In genomic region chr20:47730744-47731143, GRCh38 we compare ENCODE assay signal across 15 cellular contexts.
"Had no signal": no experiment of that assay in that cellular context is flagged by ENCODE, and none has a peak within 500 bp of the region (broad histone marks: within the 10 kb centered on the region; RNA-seq: fewer than 3 reads in every experiment).

No MANE protein-coding gene starts in this region.

- H3K27me3 ChIP-seq: upper lobe of right lung had no signal

- H3K9ac ChIP-seq: parathyroid adenoma had no signal

- H3K4me1 ChIP-seq: parathyroid adenoma had no signal

- DNase-seq: activated naive CD4-positive, alpha-beta T cell treated with anti-CD3 and anti-CD28 coated beads for 36 hours; activated naive CD8-positive, alpha-beta T cell treated with anti-CD3 and anti-CD28 coated beads, Interleukin-2, amount 50 U/mL, for 24 hours; aorta; cerebellar nuclear complex; effector memory CD4-positive, alpha-beta T cell; foreskin melanocyte; head of caudate nucleus; immature natural killer cell; mammary epithelial cell; naive thymus-derived CD4-positive, alpha-beta T cell; stimulated activated CD4-positive, alpha-beta T cell treated with anti-CD3 and anti-CD28 coated beads, Interleukin-1b, Interleukin-23, amount 100 ng/mL, for 48 hours; upper lobe of right lung had no signal

- H3K9me3 ChIP-seq: thoracic aorta, upper lobe of right lung had no signal

- H3K36me3 ChIP-seq: thoracic aorta, upper lobe of right lung had no signal

- H3K79me2 ChIP-seq: parathyroid adenoma had no signal

- ATAC-seq: activated CD4-positive, CD25-positive, alpha-beta regulatory T cell treated with anti-CD3 and anti-CD28 coated beads, Interleukin-2, amount 50 U/mL, for 24 hours; activated naive CD8-positive, alpha-beta T cell treated with anti-CD3 and anti-CD28 coated beads, Interleukin-2, amount 50 U/mL, for 24 hours; naive thymus-derived CD4-positive, alpha-beta T cell; upper lobe of right lung had no signal

- H3K4me3 ChIP-seq: thoracic aorta, upper lobe of right lung had no signal

- H3K27ac ChIP-seq: parathyroid adenoma, thoracic aorta, upper lobe of right lung had no signal

- H2AFZ ChIP-seq: parathyroid adenoma had no signal
